9 cellular contexts compared by ENCODE assay signal in the genomic region with DNA sequence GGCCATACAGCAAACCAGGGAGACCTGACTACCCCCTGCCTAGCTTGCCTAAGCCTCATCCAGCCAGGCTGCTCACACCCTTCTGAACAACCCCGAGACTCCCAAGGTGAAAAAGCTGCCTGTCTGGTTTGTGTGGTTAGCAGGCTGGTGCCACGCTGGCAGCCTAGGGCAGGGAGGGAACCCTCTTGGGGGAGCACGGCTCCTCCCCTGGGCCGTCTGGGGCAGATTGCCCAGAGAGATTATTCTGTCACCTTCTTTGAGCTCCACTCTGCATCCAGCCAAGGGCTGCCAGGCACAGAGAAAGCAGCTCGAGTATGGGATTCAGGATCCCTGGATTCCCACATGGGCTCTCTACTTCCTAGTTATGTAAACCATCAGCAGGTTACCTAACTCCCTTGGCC. TPM values are rescaled to one million over a fixed set of nuclear protein-coding genes. Genes with fewer than 3 reads are reported as not detected.
DNase-seq lines count a peak whose midpoint lies in the region; FAIRE-seq and TF ChIP-seq lines count a peak whose summit lies in the region.
"Had no signal": no experiment of that assay in that cellular context is flagged by ENCODE, and none has a peak within 500 bp of the region (broad histone marks: within the 10 kb centered on the region; RNA-seq: fewer than 3 reads in every experiment).

No MANE protein-coding gene starts in this region.

- no peak for TF ChIP-seq POLR2A in erythroblast (IDR thresholded peaks at IDR 0.05; ENCODE audit: low read length)

- H3K27ac ChIP-seq in SK-N-MC (no peak overlapping the region), skeletal muscle tissue (ENCODE audit: low read depth, low read length) (peak overlapping the region; percentile 49)

- H3K9ac ChIP-seq in SK-N-MC (ENCODE audit: insufficient read length), result no peak overlapping the region
- peak overlapping the region; percentile 47 to 54 (median 48) for H3K9ac ChIP-seq in skeletal muscle tissue (ENCODE audit: low read depth in 1 of 3, low read length in 3 of 3)

- peaks cover 31 to 38% (median 37%) of the 10 kb centered on the region in 3 donors for H3K4me1 ChIP-seq in skeletal muscle tissue (ENCODE audit: control insufficient read depth in 3 of 3, insufficient read depth in 3 of 3, low read length in 3 of 3)

- H3K4me3 ChIP-seq in SK-N-MC (no peak overlapping the region), skeletal muscle tissue (ENCODE audit: low read length in 3 of 3) (peak overlapping the region in 1 of 3 donors; percentile 14)

- H3K36me3 ChIP-seq in SK-N-MC (ENCODE audit: insufficient read depth, low read length), result no peaks in the 10 kb centered on the region
- peaks cover 8 to 43% (median 21%) of the 10 kb centered on the region in 3 donors for H3K36me3 ChIP-seq in skeletal muscle tissue (ENCODE audit: control insufficient read depth in 3 of 3, insufficient read depth in 3 of 3, low read length in 3 of 3)

- TF ChIP-seq CTCF in D721Med (IDR thresholded peaks at IDR 0.05; ENCODE audit: insufficient read depth, missing control alignments) (no peak), GM13976 (IDR thresholded peaks at IDR 0.05; ENCODE audit: borderline replicate concordance, control extremely low read depth, extremely low read depth, insufficient read depth, missing control alignments) (no peak)

- H3K9me3 ChIP-seq in SK-N-MC (ENCODE audit: low read depth, low read length) (no peaks in the 10 kb centered on the region), skeletal muscle tissue (ENCODE audit: control insufficient read depth in 3 of 3, low read length in 3 of 3) (no peaks in the 10 kb centered on the region)

- in situ Hi-C loops in GM13976 (cut with MboI; ENCODE audit: low sequenced_read_pairs, unreplicated experiment), result no loop called here

- no peak for FAIRE-seq in D721Med (lab: Jason Lieb, UNC)

- no peaks in the 10 kb centered on the region for H3K27me3 ChIP-seq in skeletal muscle tissue (ENCODE audit: control insufficient read depth in 3 of 3, insufficient read depth in 3 of 3, low read length in 3 of 3)

- DNase-seq in SIG-M5 treated with dmso at 0.1 percent for 504 hours (lab: John Stamatoyannopoulos, UW; ENCODE audit: unreplicated experiment) (peak; percentile 51), SIG-M5 (lab: John Stamatoyannopoulos, UW) (no peak), SK-N-MC (ENCODE audit: low read depth, low spot score) (peak; percentile 6), erythroblast (lab: John Stamatoyannopoulos, UW) (peak; percentile 43 to 54), GDM1 (lab: John Stamatoyannopoulos, UW) (no peak), D721Med (ENCODE audit: insufficient read length, low spot score) (no peak), GM13976 (ENCODE audit: low spot score) (no peak)

RNA-seq across cellular contexts. Expression of a gene that starts 27.5 kb away (rescaled TPM):
- 314 TPM for total RNA-seq in skeletal muscle tissue
- total RNA-seq: B cell had no signal

RNA-seq across cellular contexts. Expression of a gene that starts 32.0 kb away (rescaled TPM):
- total RNA-seq in skeletal muscle tissue, result 45.9 TPM

Comparison
In these comparisons a context has a peak if more than half of its experiments do, and no peak if none do; other contexts are left out.
1. DNase-seq: peak in SIG-M5 treated with dmso at 0.1 percent for 504 hours (single experiment), SK-N-MC (single experiment) and erythroblast (2 of 2); none in SIG-M5 (single experiment), GDM1 (single experiment), D721Med (single experiment) and GM13976 (single experiment).